1 cellular context compared by ENCODE assay signal in the genomic region with DNA sequence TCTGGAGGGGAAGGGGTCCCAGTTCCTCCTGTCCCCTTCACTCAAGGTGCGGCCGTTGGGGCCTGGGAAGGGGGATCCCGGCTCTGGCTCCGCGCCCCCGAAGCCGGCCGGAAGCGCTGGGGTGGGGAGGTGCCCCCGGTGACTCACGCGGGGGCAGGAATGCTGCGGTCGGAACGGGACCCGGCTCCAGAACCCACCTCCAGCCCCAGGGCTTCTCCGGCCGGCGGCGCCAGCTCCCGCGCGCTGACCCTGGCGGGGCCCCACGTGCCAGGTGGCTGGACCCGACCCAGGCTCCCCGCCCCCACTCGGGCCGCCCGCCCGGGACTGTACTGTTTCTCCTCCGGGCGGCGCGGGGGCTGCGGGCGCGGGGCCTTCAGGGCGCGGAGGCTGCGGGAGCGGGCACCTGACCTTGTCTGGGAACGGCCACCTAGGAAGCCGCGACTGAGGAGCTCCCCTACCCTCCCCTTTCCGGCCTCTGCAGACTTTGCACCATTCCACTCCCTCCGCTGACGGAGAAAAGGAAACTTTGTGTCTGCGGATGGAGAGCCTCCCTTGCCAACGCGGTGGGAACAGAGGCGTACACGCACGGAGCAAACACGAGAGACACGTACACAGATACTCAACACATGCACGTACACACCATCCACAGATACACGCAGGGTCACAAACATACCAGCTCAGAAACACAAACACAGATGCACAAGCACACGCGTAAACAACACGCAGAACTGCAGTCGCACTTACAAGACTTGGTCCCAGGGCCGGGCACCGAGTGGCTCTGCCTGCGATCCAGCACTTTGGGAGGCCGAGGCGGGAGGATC.
TF ChIP-seq lines count a peak whose summit lies in the region.

No MANE protein-coding gene starts in this region.

TF ChIP-seq in HepG2, 621 proteins besides CTCF, POLR2A, EP300 and RAD21 (continued from another document and continues in another):
- TF ChIP-seq ZFP41 (CRISPR knock-in tag; IDR thresholded peaks at IDR 0.05; ENCODE audit: borderline replicate concordance) (no peak), ZSCAN30 (CRISPR knock-in tag; IDR thresholded peaks at IDR 0.05) (no peak), ZNF646 (CRISPR knock-in tag; IDR thresholded peaks at IDR 0.05) (peak; percentile 66), FLYWCH1 (CRISPR knock-in tag; IDR thresholded peaks at IDR 0.05) (no peak), ZFP36L1 (CRISPR knock-in tag; IDR thresholded peaks at IDR 0.05) (0 out of 2 replicates have a peak, but pooled peaks have one; percentile 54), ZNF75D (CRISPR knock-in tag; IDR thresholded peaks at IDR 0.05; ENCODE audit: borderline replicate concordance) (no peak), MXI1 (IDR thresholded peaks at IDR 0.05; ENCODE audit: borderline replicate concordance, low read depth, low read length) (peak; percentile 53; the same call in 1 of the 3 replicates), ZNF282 (IDR thresholded peaks at IDR 0.05; ENCODE audit: partially characterized antibody) (no peak), ZNF274 (CRISPR knock-in tag; IDR thresholded peaks at IDR 0.05) (peak; percentile 45; the same call in 1 of the 2 replicates), TFE3 (CRISPR knock-in tag; IDR thresholded peaks at IDR 0.05) (peak; percentile 32; the same call in 1 of the 2 replicates), WIZ (CRISPR knock-in tag; IDR thresholded peaks at IDR 0.05) (no peak), KMT2A (CRISPR knock-in tag; IDR thresholded peaks at IDR 0.05) (no peak), POGZ (CRISPR knock-in tag; IDR thresholded peaks at IDR 0.05) (peak; percentile 24; the same call in 1 of the 2 replicates), ZNF768 (CRISPR knock-in tag; IDR thresholded peaks at IDR 0.05) (peak; percentile 35; the same call in 1 of the 2 replicates), PTBP1 (IDR thresholded peaks at IDR 0.05; ENCODE audit: low read depth, low read length, poor library complexity, severe bottlenecking) (peak; percentile 20), NFE2L2 (IDR thresholded peaks at IDR 0.05; ENCODE audit: low read length) (no peak), NCOR1 (IDR thresholded peaks at IDR 0.05; ENCODE audit: borderline replicate concordance, low read length) (peak; percentile 39; the same call in 1 of the 2 replicates), CEBPG (CRISPR knock-in tag; IDR thresholded peaks at IDR 0.05) (0 out of 2 replicates have a peak, but pooled peaks have one; percentile 11), NAIF1 (CRISPR knock-in tag; IDR thresholded peaks at IDR 0.05; ENCODE audit: borderline replicate concordance) (no peak), ATF7 (IDR thresholded peaks at IDR 0.05) (no peak), ATF7 (CRISPR knock-in tag; IDR thresholded peaks at IDR 0.05) (no peak), ZNF17 (CRISPR knock-in tag; IDR thresholded peaks at IDR 0.05) (no peak), GATAD2A (CRISPR knock-in tag; IDR thresholded peaks at IDR 0.05) (peak; percentile 85), MZF1 (CRISPR knock-in tag; IDR thresholded peaks at IDR 0.05; ENCODE audit: borderline replicate concordance) (no peak)
- TF ChIP-seq, protein P1, sequence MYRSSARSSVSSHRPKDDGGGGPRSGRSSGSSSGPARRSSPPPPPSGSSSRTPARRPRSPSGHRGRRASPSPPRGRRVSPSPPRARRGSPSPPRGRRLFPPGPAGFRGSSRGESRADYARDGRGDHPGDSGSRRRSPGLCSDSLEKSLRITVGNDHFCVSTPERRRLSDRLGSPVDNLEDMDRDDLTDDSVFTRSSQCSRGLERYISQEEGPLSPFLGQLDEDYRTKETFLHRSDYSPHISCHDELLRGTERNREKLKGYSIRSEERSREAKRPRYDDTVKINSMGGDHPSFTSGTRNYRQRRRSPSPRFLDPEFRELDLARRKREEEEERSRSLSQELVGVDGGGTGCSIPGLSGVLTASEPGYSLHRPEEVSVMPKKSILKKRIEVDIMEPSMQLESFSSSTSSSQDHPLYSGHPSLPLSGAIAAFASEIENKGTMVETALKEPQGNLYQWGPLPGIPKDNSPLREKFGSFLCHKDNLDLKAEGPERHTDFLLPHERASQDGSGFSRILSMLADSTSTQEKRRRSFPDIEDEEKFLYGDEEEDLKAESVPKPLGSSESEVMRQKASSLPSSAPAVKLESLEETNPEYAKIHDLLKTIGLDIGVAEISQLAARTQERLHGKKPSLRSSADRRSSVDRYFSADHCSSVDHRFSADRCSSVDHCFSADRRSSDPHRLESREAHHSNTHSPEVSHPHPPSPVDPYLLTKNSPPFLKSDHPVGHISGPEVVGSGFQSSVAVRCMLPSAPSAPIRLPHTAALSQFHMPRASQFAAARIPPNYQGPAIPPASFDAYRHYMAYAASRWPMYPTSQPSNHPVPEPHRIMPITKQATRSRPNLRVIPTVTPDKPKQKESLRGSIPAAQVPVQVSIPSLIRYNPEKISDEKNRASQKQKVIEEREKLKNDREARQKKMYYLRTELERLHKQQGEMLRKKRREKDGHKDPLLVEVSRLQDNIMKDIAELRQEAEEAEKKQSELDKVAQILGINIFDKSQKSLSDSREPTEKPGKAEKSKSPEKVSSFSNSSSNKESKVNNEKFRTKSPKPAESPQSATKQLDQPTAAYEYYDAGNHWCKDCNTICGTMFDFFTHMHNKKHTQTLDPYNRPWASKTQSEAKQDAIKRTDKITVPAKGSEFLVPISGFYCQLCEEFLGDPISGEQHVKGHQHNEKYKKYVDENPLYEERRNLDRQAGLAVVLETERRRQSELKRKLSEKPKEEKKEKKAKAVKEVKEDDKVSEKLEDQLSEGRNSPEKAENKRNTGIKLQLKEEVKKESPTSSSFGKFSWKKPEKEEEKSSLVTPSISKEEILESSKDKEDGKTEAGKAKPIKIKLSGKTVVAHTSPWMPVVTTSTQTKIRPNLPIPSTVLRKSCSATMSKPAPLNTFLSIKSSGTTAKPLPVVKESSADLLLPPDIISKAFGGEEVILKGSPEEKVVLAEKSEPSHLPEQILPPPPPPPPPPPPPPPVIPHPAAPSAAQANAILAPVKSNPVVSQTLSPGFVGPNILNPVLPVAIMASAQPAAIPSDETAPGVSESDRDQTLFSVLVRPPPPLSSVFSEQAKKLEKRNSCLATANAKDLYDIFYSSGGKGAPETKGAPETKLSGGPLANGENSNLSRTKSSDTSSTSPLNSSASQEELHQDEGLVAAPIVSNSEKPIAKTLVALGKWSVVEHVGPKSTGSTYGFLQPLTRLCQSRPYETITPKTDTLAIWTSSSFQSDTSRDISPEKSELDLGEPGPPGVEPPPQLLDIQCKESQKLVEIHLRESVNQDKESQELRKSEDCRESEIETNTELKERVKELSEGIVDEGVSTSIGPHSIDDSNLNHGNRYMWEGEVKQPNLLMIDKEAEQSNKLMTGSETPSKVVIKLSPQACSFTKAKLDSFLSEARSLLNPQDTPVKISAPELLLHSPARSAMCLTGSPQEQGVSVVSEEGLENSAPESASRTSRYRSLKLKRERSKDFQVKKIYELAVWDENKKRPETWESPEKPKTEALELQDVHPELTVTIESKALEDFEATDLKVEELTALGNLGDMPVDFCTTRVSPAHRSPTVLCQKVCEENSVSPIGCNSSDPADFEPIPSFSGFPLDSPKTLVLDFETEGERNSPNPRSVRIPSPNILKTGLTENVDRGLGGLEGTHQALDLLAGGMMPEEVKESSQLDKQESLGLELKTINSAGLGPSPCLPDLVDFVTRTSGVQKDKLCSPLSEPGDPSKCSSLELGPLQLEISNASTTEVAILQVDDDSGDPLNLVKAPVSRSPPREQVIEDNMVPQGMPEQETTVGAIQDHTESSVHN (CRISPR knock-in tag; IDR thresholded peaks at IDR 0.05) = no peak
- TF ChIP-seq, protein P2, sequence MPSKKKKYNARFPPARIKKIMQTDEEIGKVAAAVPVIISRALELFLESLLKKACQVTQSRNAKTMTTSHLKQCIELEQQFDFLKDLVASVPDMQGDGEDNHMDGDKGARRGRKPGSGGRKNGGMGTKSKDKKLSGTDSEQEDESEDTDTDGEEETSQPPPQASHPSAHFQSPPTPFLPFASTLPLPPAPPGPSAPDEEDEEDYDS (CRISPR knock-in tag; IDR thresholded peaks at IDR 0.05) = no peak
- TF ChIP-seq, protein P3, sequence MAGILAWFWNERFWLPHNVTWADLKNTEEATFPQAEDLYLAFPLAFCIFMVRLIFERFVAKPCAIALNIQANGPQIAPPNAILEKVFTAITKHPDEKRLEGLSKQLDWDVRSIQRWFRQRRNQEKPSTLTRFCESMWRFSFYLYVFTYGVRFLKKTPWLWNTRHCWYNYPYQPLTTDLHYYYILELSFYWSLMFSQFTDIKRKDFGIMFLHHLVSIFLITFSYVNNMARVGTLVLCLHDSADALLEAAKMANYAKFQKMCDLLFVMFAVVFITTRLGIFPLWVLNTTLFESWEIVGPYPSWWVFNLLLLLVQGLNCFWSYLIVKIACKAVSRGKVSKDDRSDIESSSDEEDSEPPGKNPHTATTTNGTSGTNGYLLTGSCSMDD (CRISPR knock-in tag; IDR thresholded peaks at IDR 0.05) = no peak
- TF ChIP-seq, protein P4, sequence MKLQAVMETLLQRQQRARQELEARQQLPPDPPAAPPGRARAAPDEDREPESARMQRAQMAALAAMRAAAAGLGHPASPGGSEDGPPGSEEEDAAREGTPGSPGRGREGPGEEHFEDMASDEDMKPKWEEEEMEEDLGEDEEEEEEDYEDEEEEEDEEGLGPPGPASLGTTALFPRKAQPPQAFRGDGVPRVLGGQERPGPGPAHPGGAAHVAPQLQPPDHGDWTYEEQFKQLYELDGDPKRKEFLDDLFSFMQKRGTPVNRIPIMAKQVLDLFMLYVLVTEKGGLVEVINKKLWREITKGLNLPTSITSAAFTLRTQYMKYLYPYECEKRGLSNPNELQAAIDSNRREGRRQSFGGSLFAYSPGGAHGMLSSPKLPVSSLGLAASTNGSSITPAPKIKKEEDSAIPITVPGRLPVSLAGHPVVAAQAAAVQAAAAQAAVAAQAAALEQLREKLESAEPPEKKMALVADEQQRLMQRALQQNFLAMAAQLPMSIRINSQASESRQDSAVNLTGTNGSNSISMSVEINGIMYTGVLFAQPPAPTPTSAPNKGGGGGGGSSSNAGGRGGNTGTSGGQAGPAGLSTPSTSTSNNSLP (IDR thresholded peaks at IDR 0.05; ENCODE audit: low read depth, low read length) = no peak
- TF ChIP-seq, protein P5, sequence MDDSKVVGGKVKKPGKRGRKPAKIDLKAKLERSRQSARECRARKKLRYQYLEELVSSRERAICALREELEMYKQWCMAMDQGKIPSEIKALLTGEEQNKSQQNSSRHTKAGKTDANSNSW (CRISPR knock-in tag; IDR thresholded peaks at IDR 0.05; ENCODE audit: borderline replicate concordance) = no peak; the same call in 1 of the 2 replicates
